In genomic region chr15:90531147-90531546, GRCh38 we compare ENCODE assay signal across 8 cellular contexts. TPM values are rescaled to one million over a fixed set of nuclear protein-coding genes. Genes with fewer than 3 reads are reported as not detected.
DNase-seq lines count a peak whose midpoint lies in the region; ATAC-seq, FAIRE-seq and TF ChIP-seq lines count a peak whose summit lies in the region.

No MANE protein-coding gene starts in this region.

- H3K27ac ChIP-seq in substantia nigra (ENCODE audit: low read depth, low read length, poor library complexity, severe bottlenecking) = peak overlapping the region; percentile 78
- H3K27ac ChIP-seq in small intestine (ENCODE audit: low read depth in 1 of 2, low read length in 1 of 2) = no peak overlapping the region

- no peaks in the 10 kb centered on the region for H3K9me3 Mint-ChIP-seq in T-helper 1 cell treated with Interleukin-12 subunit alpha and Interleukin-12 subunit beta and Interleukin-4 antibody, amounts not matched to agents 30 μg/mL and 1 μg/mL, for 36 hours
- no peaks in the 10 kb centered on the region for H3K9me3 Mint-ChIP-seq in activated CD4-positive, alpha-beta memory T cell treated with anti-CD3 and anti-CD28 coated beads for 36 hours

- CTCF ChIA-PET in activated CD4-positive, alpha-beta memory T cell treated with anti-CD3 and anti-CD28 coated beads for 36 hours (lab: Charles Lee) = interaction anchor here (0.7 to 2.3 kb wide), 9 partner anchors 8 to 224 kb away, joined by 3 to 12 read pairs (median 4); no protein-coding TSS in a partner anchor

- H3K36me3 ChIP-seq in small intestine (ENCODE audit: control insufficient read depth in 2 of 2, insufficient read depth in 2 of 2, low read length in 2 of 2) = no peaks in the 10 kb centered on the region

- no peak for DNase-seq in T-helper 1 cell
- DNase-seq in activated CD4-positive, alpha-beta memory T cell treated with anti-CD3 and anti-CD28 coated beads for 36 hours = no peak
- peak; percentile 8 for DNase-seq in iris pigment epithelial cell (ENCODE audit: low read depth)
- no peak for DNase-seq in substantia nigra (lab: John Stamatoyannopoulos, UW)
- DNase-seq in lower leg skin (ENCODE audit: low spot score in 2 of 2) = no peak
- DNase-seq in small intestine = no peak

- WGBS in lower leg skin, 2 donors = 19 to 29% methylated on average over 4 of the region's 4 CpGs
- 35 to 44% (median 42%) methylated on average over 4 of the region's 4 CpGs for WGBS in small intestine, 3 donors

- no peaks in the 10 kb centered on the region for H3K27me3 ChIP-seq in small intestine (ENCODE audit: control insufficient read depth in 2 of 2, insufficient read depth in 2 of 2, low read length in 2 of 2)

- no peaks in the 10 kb centered on the region for H3K9me3 ChIP-seq in small intestine (ENCODE audit: control insufficient read depth, low read depth)

- peaks cover 3 to 4% of the 10 kb centered on the region in 2 donors for H3K4me1 ChIP-seq in small intestine (ENCODE audit: control insufficient read depth in 2 of 2, insufficient read depth in 1 of 2, low read depth in 1 of 2, low read length in 1 of 2)

- H3K4me1 Mint-ChIP-seq in T-helper 1 cell treated with Interleukin-12 subunit alpha and Interleukin-12 subunit beta and Interleukin-4 antibody, amounts not matched to agents 30 μg/mL and 1 μg/mL, for 36 hours (ENCODE audit: low read depth) = peaks cover 43% of the 10 kb centered on the region
- peaks cover 49% of the 10 kb centered on the region for H3K4me1 Mint-ChIP-seq in activated CD4-positive, alpha-beta memory T cell treated with anti-CD3 and anti-CD28 coated beads for 36 hours (ENCODE audit: low read depth)

- peak overlapping the region; percentile 88 for H3K27ac Mint-ChIP-seq in T-helper 1 cell treated with Interleukin-12 subunit alpha and Interleukin-12 subunit beta and Interleukin-4 antibody, amounts not matched to agents 30 μg/mL and 1 μg/mL, for 36 hours
- H3K27ac Mint-ChIP-seq in activated CD4-positive, alpha-beta memory T cell treated with anti-CD3 and anti-CD28 coated beads for 36 hours = peak overlapping the region; percentile 81

- no peak for ATAC-seq in HG03439 (IDR thresholded peaks at IDR 0.05; ENCODE audit: unreplicated experiment)

- POLR2A ChIA-PET in activated CD4-positive, alpha-beta memory T cell treated with anti-CD3 and anti-CD28 coated beads for 36 hours (lab: Charles Lee) = interaction anchor here (0.7 to 2.1 kb wide), 7 partner anchors 9 to 63 kb away, joined by 3 to 16 read pairs (median 4); no protein-coding TSS in a partner anchor

- H3K36me3 Mint-ChIP-seq in T-helper 1 cell treated with Interleukin-12 subunit alpha and Interleukin-12 subunit beta and Interleukin-4 antibody, amounts not matched to agents 30 μg/mL and 1 μg/mL, for 36 hours (ENCODE audit: low read depth) = peaks cover 26% of the 10 kb centered on the region
- H3K36me3 Mint-ChIP-seq in activated CD4-positive, alpha-beta memory T cell treated with anti-CD3 and anti-CD28 coated beads for 36 hours = peaks cover 8% of the 10 kb centered on the region

- TF ChIP-seq CTCF in lower leg skin (IDR thresholded peaks at IDR 0.05) = no peak

- H3K4me3 ChIP-seq in lower leg skin (ENCODE audit: low read depth, poor library complexity, severe bottlenecking) = no peak overlapping the region
- peak overlapping the region in 1 of 2 donors; percentile 98 for H3K4me3 ChIP-seq in small intestine (ENCODE audit: low read depth in 1 of 2, low read length in 2 of 2)

- peak overlapping the region; percentile 97 for H3K4me3 Mint-ChIP-seq in T-helper 1 cell treated with Interleukin-12 subunit alpha and Interleukin-12 subunit beta and Interleukin-4 antibody, amounts not matched to agents 30 μg/mL and 1 μg/mL, for 36 hours
- H3K4me3 Mint-ChIP-seq in activated CD4-positive, alpha-beta memory T cell treated with anti-CD3 and anti-CD28 coated beads for 36 hours = peak overlapping the region; percentile 91

- no peak for FAIRE-seq in small intestine (lab: Jason Lieb, UNC)

- intact Hi-C loops in activated CD4-positive, alpha-beta memory T cell treated with anti-CD3 and anti-CD28 coated beads for 36 hours (cut with micrococcal nuclease) = loop anchor here (2.0 kb wide), 1 partner anchor 66 kb away; no protein-coding TSS in a partner anchor
- intact Hi-C loops in lower leg skin (cut with DNase I; ENCODE audit: low total_unique reads) = no loop called here

- TF ChIP-seq POLR2A in lower leg skin (IDR thresholded peaks at IDR 0.05) = no peak

- no peaks in the 10 kb centered on the region for H3K27me3 Mint-ChIP-seq in T-helper 1 cell treated with Interleukin-12 subunit alpha and Interleukin-12 subunit beta and Interleukin-4 antibody, amounts not matched to agents 30 μg/mL and 1 μg/mL, for 36 hours (ENCODE audit: low read depth)
- H3K27me3 Mint-ChIP-seq in activated CD4-positive, alpha-beta memory T cell treated with anti-CD3 and anti-CD28 coated beads for 36 hours = no peaks in the 10 kb centered on the region

RNA-seq across cellular contexts. Expression of gene CRTC3, which starts 1.4 kb away (rescaled TPM):
- 10 to 100 TPM; 34.7 to 37.8 TPM for total RNA-seq in activated CD4-positive, alpha-beta memory T cell treated with anti-CD3 and anti-CD28 coated beads for 36 hours
- 10 to 100 TPM; 27.3 to 32.5 (median 28.9) TPM for total RNA-seq in lower leg skin
- 10 to 100 TPM in 1 of 3 donors, 1 to 10 TPM in 2; 3.8 to 11.1 (median 5.9) TPM for polyA plus RNA-seq in small intestine
